ENCODE assay signal across 8 cellular contexts in genomic region chr12:45543887-45544286, GRCh38.
A peak's percentile ranks its signal among the peaks of the same experiment; 100 is the strongest.
DNase-seq lines count a peak whose midpoint lies in the region; FAIRE-seq and TF ChIP-seq lines count a peak whose summit lies in the region.

No MANE protein-coding gene starts in this region.

- H3K27ac ChIP-seq in spleen, result no peak overlapping the region

- FAIRE-seq in H54 (lab: Jason Lieb, UNC), result peak; percentile 90

- peak; percentile 78 for TF ChIP-seq CTCF in LNCAP (IDR thresholded peaks at IDR 0.05)
- TF ChIP-seq CTCF in spleen (IDR thresholded peaks at IDR 0.05 in 8 of 11, conservative IDR thresholded peaks at IDR 0.05 in 3 of 11), result peak; percentile 50 to 83 (median 73)

- H3K4me3 ChIP-seq in spleen, result no peak overlapping the region

- no peak for TF ChIP-seq POLR2A in H54 (IDR thresholded peaks at IDR 0.05; ENCODE audit: low read depth, low read length)
- TF ChIP-seq POLR2A in spleen (IDR thresholded peaks at IDR 0.05), result no peak

- 0 to 3% (median 2%) methylated on average over 2 of the region's 2 CpGs for WGBS in spleen, 5 donors

- DNase-seq in activated CD8-positive, alpha-beta memory T cell treated with anti-CD3 and anti-CD28 coated beads for 24 hours, result peak; percentile 62
- DNase-seq in activated CD8-positive, alpha-beta memory T cell treated with anti-CD3 and anti-CD28 coated beads, Interleukin-2, amount 50 U/mL, for 48 hours, result no peak
- DNase-seq in H54 (ENCODE audit: insufficient read length, low spot score) (peak; percentile 46), SHP77 (lab: John Stamatoyannopoulos, UW) (peak; percentile 58 to 73), astrocyte of the hippocampus (ENCODE audit: low read depth, low spot score) (peak; percentile 72), hippocampal formation (lab: John Stamatoyannopoulos, UW) (peak; percentile 28 to 56), spleen (no peak)

- H3K36me3 ChIP-seq in spleen, result no peaks in the 10 kb centered on the region

- intact Hi-C loops in spleen (cut with DNase I; ENCODE audit: low total_unique reads), result loop anchor here (10.0 kb wide), 2 partner anchors 171 to 201 kb away; no protein-coding TSS in a partner anchor

- H3K4me1 ChIP-seq in spleen, result peaks cover 0 to 8% (median 3%) of the 10 kb centered on the region in 6 donors

- no peaks in the 10 kb centered on the region for H3K9me3 ChIP-seq in spleen

- no peaks in the 10 kb centered on the region for H3K27me3 ChIP-seq in spleen (replicated peaks in 1 of 7)

Comparison
In these comparisons a context has a peak if more than half of its experiments do, and no peak if none do; other contexts are left out.
1. DNase-seq: peak in activated CD8-positive, alpha-beta memory T cell treated with anti-CD3 and anti-CD28 coated beads for 24 hours (single experiment), H54 (single experiment), SHP77 (2 of 2), astrocyte of the hippocampus (single experiment) and hippocampal formation (2 of 2); none in activated CD8-positive, alpha-beta memory T cell treated with anti-CD3 and anti-CD28 coated beads, Interleukin-2, amount 50 U/mL, for 48 hours (single experiment) and spleen (single experiment).